In genomic region chr1:187413770-187414169, GRCh38 we compare ENCODE assay signal across 11 cellular contexts.
DNase-seq lines count a peak whose midpoint lies in the region; ATAC-seq lines count a peak whose summit lies in the region.
"Had no signal": no experiment of that assay in that cellular context is flagged by ENCODE, and none has a peak within 500 bp of the region (broad histone marks: within the 10 kb centered on the region; RNA-seq: fewer than 3 reads in every experiment).

No MANE protein-coding gene starts in this region.

- ATAC-seq in Right ventricle myocardium inferior (no peak), GM19397 (IDR thresholded peaks at IDR 0.05; ENCODE audit: unreplicated experiment) (no peak)

- intact Hi-C loops in Right ventricle myocardium inferior (cut with DNase I) = no loop called here

- peak; percentile 27 for DNase-seq in D341Med (ENCODE audit: low spot score)
- DNase-seq in NCI-H146 treated with DMSO at 0.1 percent for 48 hours (lab: John Stamatoyannopoulos, UW; ENCODE audit: unreplicated experiment) = peak; percentile 40
- DNase-seq in SK-N-DZ (ENCODE audit: low spot score) = peak; percentile 24
- DNase-seq in iPS-NIHi11 (ENCODE audit: low spot score) = peak; percentile 11
- DNase-seq in nucleus accumbens (lab: John Stamatoyannopoulos, UW) = no peak
- no peak for DNase-seq in Right ventricle myocardium inferior (ENCODE audit: missing footprints)
- DNase-seq in T-helper 2 cell = no peak
- DNase-seq: CD8-positive, alpha-beta memory T cell; naive B cell; stimulated activated CD4-positive, alpha-beta T cell treated with anti-CD3 and anti-CD28 coated beads, Interleukin-4, amount 100 ng/mL, for 4 hours had no signal

Comparison
In these comparisons a context has a peak if more than half of its experiments do, and no peak if none do; other contexts are left out.
1. DNase-seq: peak in D341Med (single experiment), NCI-H146 treated with DMSO at 0.1 percent for 48 hours (single experiment), SK-N-DZ (single experiment) and iPS-NIHi11 (single experiment); none in nucleus accumbens (0 of 56), Right ventricle myocardium inferior (single experiment) and T-helper 2 cell (0 of 5).